Comparison of ENCODE assay signal across 9 cellular contexts in the genomic region with DNA sequence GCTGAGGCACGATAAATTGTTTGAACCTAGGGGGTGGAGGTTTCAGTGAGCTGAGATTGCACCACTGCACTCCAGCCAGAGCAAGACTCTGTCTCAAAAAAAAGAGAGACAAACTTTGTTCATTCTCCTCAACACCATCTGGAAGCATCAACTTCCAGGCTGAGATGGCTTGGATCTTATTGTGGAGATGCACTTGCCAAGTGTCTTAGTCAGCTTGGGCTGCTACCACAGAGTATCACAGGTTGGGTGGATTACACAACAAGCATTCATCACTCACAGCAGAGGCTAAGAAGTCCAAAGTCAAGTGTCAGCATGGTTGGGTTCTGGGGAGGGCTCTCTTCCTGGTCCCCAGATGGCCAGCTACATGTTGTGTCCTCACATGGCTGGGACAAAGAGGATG. TPM values are rescaled to one million over a fixed set of nuclear protein-coding genes. Genes with fewer than 3 reads are reported as not detected.
A peak's percentile ranks its signal among the peaks of the same experiment; 100 is the strongest.
DNase-seq lines count a peak whose midpoint lies in the region; ATAC-seq and TF ChIP-seq lines count a peak whose summit lies in the region.
"Not testable (repeated sequence)": the region's sequence is repeated elsewhere in the genome, so short reads cannot be mapped to it uniquely, and the experiment has no call there.
"Had no signal": no experiment of that assay in that cellular context is flagged by ENCODE, and none has a peak within 500 bp of the region (broad histone marks: within the 10 kb centered on the region; RNA-seq: fewer than 3 reads in every experiment).

No MANE protein-coding gene starts in this region.

- not testable (repeated sequence) for H3K9ac ChIP-seq in HCT116 (ENCODE audit: low read length)

- H3K4me1 ChIP-seq in HCT116 (ENCODE audit: control insufficient read depth in 1 of 2, insufficient read depth in 2 of 2, low read length in 2 of 2) (peaks cover 8 to 51% of the 10 kb centered on the region in 2 experiments; a peak in 3 of 4 replicates), OCI-LY7 (ENCODE audit: insufficient read depth, low read length, poor library complexity, severe bottlenecking) (peaks cover 79% of the 10 kb centered on the region)

- intact Hi-C loops in HCT116 (cut with micrococcal nuclease); OCI-LY7 (cut with micrococcal nuclease; ENCODE audit: unreplicated experiment): not testable (repeated sequence)

- DNase-seq in AG20443 (ENCODE audit: low spot score): peak; percentile 65
- not testable (repeated sequence) for DNase-seq in HCT116 (ENCODE audit: low read depth, low spot score); OCI-LY7 (ENCODE audit: low spot score); activated T-cell treated with anti-CD3 and anti-CD28 coated beads, Interleukin-2, amount 50 U/mL, for 24 hours; memory B cell (ENCODE audit: low spot score in 2 of 2); stimulated activated naive B cell treated with anti-CD40 and anti-IgM and Interleukin-4, amounts not matched to agents 10 μg/mL and 1 μg/mL and 100 μg/mL, for 72 hours
- peak; percentile 74 for DNase-seq in choroid plexus epithelial cell (ENCODE audit: low read depth)
- DNase-seq in fibroblast of peridontal ligament (ENCODE audit: extremely low read depth): peak; percentile 74

- TF ChIP-seq RAD21 in HCT116 (IDR thresholded peaks at IDR 0.05; ENCODE audit: low read depth): not testable (repeated sequence)

- not testable (repeated sequence) for H3K4me3 ChIP-seq in HCT116 (replicated peaks in 1 of 2; ENCODE audit: low read depth in 1 of 2, low read length in 2 of 2); OCI-LY7 (ENCODE audit: low read depth, low read length, poor library complexity, severe bottlenecking); choroid plexus epithelial cell (ENCODE audit: low read depth, low read length)

- not testable (repeated sequence) for H3K27ac ChIP-seq in HCT116 (ENCODE audit: low read depth, low read length)
- peak overlapping the region; percentile 21 for H3K27ac ChIP-seq in OCI-LY7 (ENCODE audit: low read depth, low read length, poor library complexity, severe bottlenecking)

- H3K4me1 Mint-ChIP-seq in activated T-cell treated with anti-CD3 and anti-CD28 coated beads, Interleukin-2, amount 50 U/mL, for 24 hours (ENCODE audit: low read depth): peaks cover 55% of the 10 kb centered on the region
- H3K4me1 Mint-ChIP-seq in memory B cell: peaks cover 19% of the 10 kb centered on the region
- peaks cover 34 to 80% of the 10 kb centered on the region in 2 donors for H3K4me1 Mint-ChIP-seq in stimulated activated naive B cell treated with anti-CD40 and anti-IgM and Interleukin-4, amounts not matched to agents 10 μg/mL and 1 μg/mL and 100 μg/mL, for 72 hours

- POLR2A ChIA-PET in HCT116 (lab: Charles Lee): not testable (repeated sequence)
- POLR2A ChIA-PET in OCI-LY7 (lab: Charles Lee): interaction anchor here (0.5 to 7.0 kb wide), 6 partner anchors 12 to 1711 kb away, joined by 3 to 154 read pairs (median 4); no protein-coding TSS in a partner anchor

- H3K27ac Mint-ChIP-seq in activated T-cell treated with anti-CD3 and anti-CD28 coated beads, Interleukin-2, amount 50 U/mL, for 24 hours: peak overlapping the region; percentile 18
- peak overlapping the region; percentile 63 for H3K27ac Mint-ChIP-seq in memory B cell
- H3K27ac Mint-ChIP-seq in stimulated activated naive B cell treated with anti-CD40 and anti-IgM and Interleukin-4, amounts not matched to agents 10 μg/mL and 1 μg/mL and 100 μg/mL, for 72 hours: peak overlapping the region; percentile 65

- H3K36me3 Mint-ChIP-seq in activated T-cell treated with anti-CD3 and anti-CD28 coated beads, Interleukin-2, amount 50 U/mL, for 24 hours (ENCODE audit: low read depth): not testable (repeated sequence)
- H3K36me3 Mint-ChIP-seq in memory B cell: peaks cover 11% of the 10 kb centered on the region
- H3K36me3 Mint-ChIP-seq in stimulated activated naive B cell treated with anti-CD40 and anti-IgM and Interleukin-4, amounts not matched to agents 10 μg/mL and 1 μg/mL and 100 μg/mL, for 72 hours: peaks cover 33 to 50% of the 10 kb centered on the region in 2 donors

- H3K27me3 Mint-ChIP-seq in activated T-cell treated with anti-CD3 and anti-CD28 coated beads, Interleukin-2, amount 50 U/mL, for 24 hours; memory B cell; stimulated activated naive B cell treated with anti-CD40 and anti-IgM and Interleukin-4, amounts not matched to agents 10 μg/mL and 1 μg/mL and 100 μg/mL, for 72 hours: not testable (repeated sequence)

- peak overlapping the region; percentile 63 for H3K4me2 ChIP-seq in HCT116 (ENCODE audit: low read length)
- H3K4me2 ChIP-seq in OCI-LY7 (ENCODE audit: low read length): not testable (repeated sequence)

- BruUV-seq in HCT116 (replicated peaks; lab: Mats Ljungman, UMichigan); OCI-LY7 (replicated peaks; lab: Mats Ljungman, UMichigan): not testable (repeated sequence)

- RAD21 ChIA-PET in HCT116 (lab: Charles Lee; ENCODE audit: low non-redundant PET in 1 of 2, low total read pairs in 2 of 2, uncharacterized antibody in 2 of 2, unreplicated experiment in 2 of 2): interaction anchor here in 1 of 2 experiments (0.8 kb wide), 1 partner anchor 40 kb away, joined by 4 read pairs; no protein-coding TSS in a partner anchor

- H3K9me2 ChIP-seq in HCT116 (ENCODE audit: insufficient read depth); OCI-LY7 (ENCODE audit: insufficient read depth, low read length): not testable (repeated sequence)

- not testable (repeated sequence) for H3K4me3 Mint-ChIP-seq in activated T-cell treated with anti-CD3 and anti-CD28 coated beads, Interleukin-2, amount 50 U/mL, for 24 hours; memory B cell; stimulated activated naive B cell treated with anti-CD40 and anti-IgM and Interleukin-4, amounts not matched to agents 10 μg/mL and 1 μg/mL and 100 μg/mL, for 72 hours

- not testable (repeated sequence) for H3K9me3 ChIP-seq in HCT116 (ENCODE audit: control insufficient read depth in 1 of 2, insufficient read depth in 1 of 2, low read depth in 1 of 2, low read length in 2 of 2); OCI-LY7 (ENCODE audit: low read length)

- CTCF ChIA-PET in HCT116 (lab: Charles Lee): not testable (repeated sequence)
- CTCF ChIA-PET in OCI-LY7 (lab: Charles Lee; ENCODE audit: unreplicated experiment): interaction anchor here (1.7 kb wide), 1 partner anchor 15 kb away, joined by 5 read pairs; the partner anchor contains the start of gene AMZ2

- not testable (repeated sequence) for TF ChIP-seq POLR2A in HCT116 (IDR thresholded peaks at IDR 0.05; ENCODE audit: borderline replicate concordance, extremely low read depth, insufficient read depth, insufficient read length)

- H3K27me3 ChIP-seq in HCT116 (ENCODE audit: insufficient read depth, low read length): not testable (repeated sequence)

- H4K20me1 ChIP-seq in HCT116 (ENCODE audit: insufficient read depth); OCI-LY7 (ENCODE audit: insufficient read depth, low read length): not testable (repeated sequence)

- not testable (repeated sequence) for H3K9me3 Mint-ChIP-seq in activated T-cell treated with anti-CD3 and anti-CD28 coated beads, Interleukin-2, amount 50 U/mL, for 24 hours; memory B cell; stimulated activated naive B cell treated with anti-CD40 and anti-IgM and Interleukin-4, amounts not matched to agents 10 μg/mL and 1 μg/mL and 100 μg/mL, for 72 hours

- H3K79me2 ChIP-seq in HCT116 (ENCODE audit: insufficient read depth, low read length): not testable (repeated sequence)
- peaks cover 73% of the 10 kb centered on the region for H3K79me2 ChIP-seq in OCI-LY7 (ENCODE audit: insufficient read depth, low read depth, low read length)

- not testable (repeated sequence) for H3K36me3 ChIP-seq in HCT116 (ENCODE audit: control insufficient read depth in 1 of 2, insufficient read depth in 2 of 2, low read length in 2 of 2)
- peaks cover 45% of the 10 kb centered on the region; the same call in 1 of the 2 replicates for H3K36me3 ChIP-seq in OCI-LY7 (ENCODE audit: insufficient read depth, low read length)

- peak; percentile 40 for ATAC-seq in HCT116
- ATAC-seq in memory B cell (ENCODE audit: low read depth); stimulated activated naive B cell treated with anti-CD40 and anti-IgM and Interleukin-4, amounts not matched to agents 10 μg/mL and 1 μg/mL and 100 μg/mL, for 72 hours (replicated peaks): not testable (repeated sequence)

- not testable (repeated sequence) for TF ChIP-seq CTCF in HCT116 (IDR thresholded peaks at IDR 0.05 in 2 of 3, conservative IDR thresholded peaks at IDR 0.05 in 1 of 3; ENCODE audit: borderline replicate concordance in 1 of 3, insufficient read depth in 1 of 3, low read depth in 2 of 3, low read length in 2 of 3); OCI-LY7 (conservative IDR thresholded peaks at IDR 0.05; ENCODE audit: low read length); choroid plexus epithelial cell (conservative IDR thresholded peaks at IDR 0.05; ENCODE audit: low read depth, low read length)

- H2AFZ ChIP-seq in HCT116 (ENCODE audit: low read depth, low read length, poor library complexity, severe bottlenecking); OCI-LY7 (ENCODE audit: low read length): not testable (repeated sequence)

TF ChIP-seq in HCT116, 20 proteins besides CTCF, POLR2A, EP300 and RAD21:
- TF ChIP-seq FOSL1 (IDR thresholded peaks at IDR 0.05; ENCODE audit: low read depth): peak; percentile 32; the same call in 1 of the 2 replicates

RNA-seq across cellular contexts. Expression of gene AMZ2, which starts 15.1 kb away (rescaled TPM):
- total RNA-seq in HCT116 (2021; ENCODE audit: unreplicated experiment) (131 TPM), OCI-LY7 (2022) (248 and 285 TPM in 2 replicates)
- 51.8 and 75.7 TPM in 2 replicates for polyA plus RNA-seq in HCT116 (2012)
- total RNA-seq in OCI-LY7 (2014; rRNA removed; shearing (Covaris generic)): 105 and 117 TPM in 2 replicates

RNA-seq across cellular contexts. Expression of gene SLC16A6, which starts 58.2 kb away (rescaled TPM):
- 4.8 TPM for total RNA-seq in HCT116 (2021; ENCODE audit: unreplicated experiment)
- polyA plus RNA-seq in HCT116 (2012): 1.1 and 1.3 TPM in 2 replicates
- 3.7 and 4.5 TPM in 2 replicates for total RNA-seq in OCI-LY7 (2014; rRNA removed; shearing (Covaris generic))
- total RNA-seq in OCI-LY7 (2022): 15.4 and 18.9 TPM in 2 replicates
- total RNA-seq: SJSA1 had no signal

RNA-seq across cellular contexts. Expression of gene ARSG, which starts 58.6 kb away (rescaled TPM):
- total RNA-seq in HCT116 (2021; ENCODE audit: unreplicated experiment) (17.1 TPM), OCI-LY7 (2022) (51.6 and 53.0 TPM in 2 replicates)
- polyA plus RNA-seq in HCT116 (2012): 5.4 and 6.1 TPM in 2 replicates
- total RNA-seq in OCI-LY7 (2014; rRNA removed; shearing (Covaris generic)): 24.2 and 26.1 TPM in 2 replicates
- total RNA-seq: SJSA1 had no signal
